Comparison of ENCODE assay signal across 1 cellular context in the genomic region with DNA sequence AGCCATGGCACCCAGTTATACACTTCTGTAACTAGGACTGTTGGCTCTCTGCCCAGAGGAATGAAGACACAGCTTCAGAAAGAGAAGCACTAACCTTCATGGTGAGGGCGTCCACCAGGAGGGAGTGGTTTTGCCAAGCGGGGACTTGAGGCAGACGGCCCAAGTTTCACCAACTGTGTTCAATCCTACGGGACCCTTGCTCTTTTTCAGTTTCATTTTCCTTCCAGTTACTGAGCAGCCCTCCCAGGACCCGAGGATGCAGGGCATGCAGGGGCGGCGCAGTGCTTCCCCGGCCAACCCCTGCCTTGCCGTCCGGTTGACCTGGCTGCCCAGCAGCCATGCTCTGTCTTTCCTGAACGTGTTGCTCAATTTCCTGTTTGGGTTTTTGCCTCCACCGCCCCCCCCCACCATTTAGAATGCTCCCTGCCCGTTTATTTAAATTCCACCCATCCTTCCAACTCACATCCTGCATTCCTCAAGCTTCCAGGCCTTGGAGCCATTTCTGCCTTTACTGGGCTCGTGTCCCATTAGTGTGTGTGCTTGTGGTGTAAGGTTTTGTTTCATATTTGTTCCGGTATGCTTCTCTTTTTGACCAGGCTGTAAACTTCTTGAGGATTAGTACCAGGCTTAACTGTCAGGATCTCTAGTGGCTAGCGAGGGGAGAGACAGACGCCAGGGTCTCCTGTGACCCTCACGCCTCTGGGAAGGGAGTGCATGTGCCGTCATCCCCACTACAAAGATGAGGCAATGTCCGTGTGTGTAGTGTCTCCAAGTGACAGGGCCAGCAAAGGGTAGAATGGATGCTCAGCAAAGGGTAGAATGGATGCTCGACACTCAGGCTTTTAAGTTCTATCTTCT.
TF ChIP-seq lines count a peak whose summit lies in the region.

No MANE protein-coding gene starts in this region.

TF ChIP-seq in SK-N-SH, 30 proteins besides CTCF, POLR2A, EP300 and RAD21 (continued from another document):
- TF ChIP-seq FOXM1 (IDR thresholded peaks at IDR 0.05; ENCODE audit: low read depth) (no peak), RCOR1 (IDR thresholded peaks at IDR 0.05; ENCODE audit: low read length) (no peak), RXRA (IDR thresholded peaks at IDR 0.05; ENCODE audit: borderline replicate concordance, low read depth) (no peak), ELF1 (IDR thresholded peaks at IDR 0.05) (no peak)
- TF ChIP-seq, protein P1, sequence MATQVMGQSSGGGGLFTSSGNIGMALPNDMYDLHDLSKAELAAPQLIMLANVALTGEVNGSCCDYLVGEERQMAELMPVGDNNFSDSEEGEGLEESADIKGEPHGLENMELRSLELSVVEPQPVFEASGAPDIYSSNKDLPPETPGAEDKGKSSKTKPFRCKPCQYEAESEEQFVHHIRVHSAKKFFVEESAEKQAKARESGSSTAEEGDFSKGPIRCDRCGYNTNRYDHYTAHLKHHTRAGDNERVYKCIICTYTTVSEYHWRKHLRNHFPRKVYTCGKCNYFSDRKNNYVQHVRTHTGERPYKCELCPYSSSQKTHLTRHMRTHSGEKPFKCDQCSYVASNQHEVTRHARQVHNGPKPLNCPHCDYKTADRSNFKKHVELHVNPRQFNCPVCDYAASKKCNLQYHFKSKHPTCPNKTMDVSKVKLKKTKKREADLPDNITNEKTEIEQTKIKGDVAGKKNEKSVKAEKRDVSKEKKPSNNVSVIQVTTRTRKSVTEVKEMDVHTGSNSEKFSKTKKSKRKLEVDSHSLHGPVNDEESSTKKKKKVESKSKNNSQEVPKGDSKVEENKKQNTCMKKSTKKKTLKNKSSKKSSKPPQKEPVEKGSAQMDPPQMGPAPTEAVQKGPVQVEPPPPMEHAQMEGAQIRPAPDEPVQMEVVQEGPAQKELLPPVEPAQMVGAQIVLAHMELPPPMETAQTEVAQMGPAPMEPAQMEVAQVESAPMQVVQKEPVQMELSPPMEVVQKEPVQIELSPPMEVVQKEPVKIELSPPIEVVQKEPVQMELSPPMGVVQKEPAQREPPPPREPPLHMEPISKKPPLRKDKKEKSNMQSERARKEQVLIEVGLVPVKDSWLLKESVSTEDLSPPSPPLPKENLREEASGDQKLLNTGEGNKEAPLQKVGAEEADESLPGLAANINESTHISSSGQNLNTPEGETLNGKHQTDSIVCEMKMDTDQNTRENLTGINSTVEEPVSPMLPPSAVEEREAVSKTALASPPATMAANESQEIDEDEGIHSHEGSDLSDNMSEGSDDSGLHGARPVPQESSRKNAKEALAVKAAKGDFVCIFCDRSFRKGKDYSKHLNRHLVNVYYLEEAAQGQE (IDR thresholded peaks at IDR 0.05; ENCODE audit: low read depth, low read length): no peak
- TF ChIP-seq, protein P2, sequence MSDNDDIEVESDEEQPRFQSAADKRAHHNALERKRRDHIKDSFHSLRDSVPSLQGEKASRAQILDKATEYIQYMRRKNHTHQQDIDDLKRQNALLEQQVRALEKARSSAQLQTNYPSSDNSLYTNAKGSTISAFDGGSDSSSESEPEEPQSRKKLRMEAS (IDR thresholded peaks at IDR 0.05; ENCODE audit: low read depth): no peak
